ENCODE assay signal across 8 cellular contexts in the genomic region with DNA sequence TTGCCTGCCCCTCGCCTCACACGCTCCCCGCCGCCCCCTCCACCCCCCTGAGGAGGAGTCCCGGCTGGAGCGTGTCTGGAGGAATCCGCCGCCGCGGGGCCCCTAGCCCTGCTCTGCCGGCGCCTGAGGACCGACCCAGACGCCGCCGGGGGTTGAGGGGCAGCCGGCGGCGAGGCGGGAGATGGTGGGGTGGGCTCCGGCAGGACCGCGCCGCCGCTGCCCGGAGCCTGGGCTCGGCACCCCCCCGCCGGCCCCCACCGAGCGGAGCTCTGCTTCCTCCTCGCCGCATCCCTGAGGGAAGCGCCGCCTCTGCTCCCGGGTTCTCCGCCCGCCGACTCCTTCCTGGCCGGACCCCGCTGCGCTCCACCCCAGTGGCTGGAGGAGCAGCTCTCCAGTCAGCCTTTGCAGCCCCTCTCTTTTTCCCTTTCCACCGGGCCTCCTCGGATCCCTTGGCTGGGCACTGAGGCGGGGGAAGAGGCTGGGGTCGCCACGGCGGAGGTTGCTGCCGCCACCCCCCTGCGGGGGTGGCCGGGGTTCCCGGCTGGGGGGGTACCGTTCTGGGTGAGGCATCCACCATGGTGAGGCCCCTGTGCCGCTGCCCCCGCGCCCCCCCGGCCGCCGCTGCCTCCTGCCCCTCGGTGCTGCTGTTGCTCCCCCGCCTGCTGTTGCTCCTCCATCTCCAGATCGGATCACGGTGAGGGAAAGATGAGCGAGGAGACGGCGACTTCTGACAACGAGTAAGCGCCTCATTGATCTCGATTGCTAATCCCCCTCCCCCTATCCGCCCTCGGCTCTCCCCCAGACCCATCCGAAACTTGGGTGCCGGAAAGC. TPM values are rescaled to one million over a fixed set of nuclear protein-coding genes. Genes with fewer than 3 reads are reported as not detected.
DNase-seq lines count a peak whose midpoint lies in the region; ATAC-seq and TF ChIP-seq lines count a peak whose summit lies in the region.

A gene (plus strand): TSS at position 356 of the 831 bp plus-strand sequence. CDS start 350 bp downstream, at position 706.

- no peaks in the 10 kb centered on the region for H3K27me3 ChIP-seq in Peyer's patch

- TF ChIP-seq POLR2A in Peyer's patch (IDR thresholded peaks at IDR 0.05): no peak

- peak; percentile 30 for DNase-seq in activated CD4-positive, alpha-beta T cell treated with anti-CD3 and anti-CD28 coated beads for 48 hours
- no peak for DNase-seq in activated CD4-positive, alpha-beta T cell treated with anti-CD3 and anti-CD28 coated beads for 1 hour
- DNase-seq in Peyer's patch: peak; percentile 37 to 80 (median 79)
- DNase-seq in amniotic epithelial cell (ENCODE audit: low read depth): peak; percentile 44
- peak; percentile 86 for DNase-seq in left ventricle myocardium superior
- peak; percentile 52 for DNase-seq in pons (ENCODE audit: low spot score)
- DNase-seq in epidermal melanocyte (ENCODE audit: insufficient read length, low spot score): no peak

- ATAC-seq in HG02970 (IDR thresholded peaks at IDR 0.05; ENCODE audit: low FRiP score, unreplicated experiment): peak; percentile 19
- ATAC-seq in left ventricle myocardium superior: peak; percentile 77

- H3K36me3 ChIP-seq in Peyer's patch: no peaks in the 10 kb centered on the region

- H3K4me1 ChIP-seq in Peyer's patch: peaks cover 0 to 21% (median 0%) of the 10 kb centered on the region in 4 donors

- H3K4me3 ChIP-seq in Peyer's patch: peak within 1 kb of the TSS; percentile 65 to 94 (median 90)

- H3K9me3 ChIP-seq in Peyer's patch: no peaks in the 10 kb centered on the region

- intact Hi-C loops in left ventricle myocardium superior (cut with micrococcal nuclease): loop anchor here (10.0 kb wide), 1 partner anchor 178 kb away; no protein-coding TSS in a partner anchor

- peak within 1 kb of the TSS; percentile 84 to 100 (median 95) for H3K27ac ChIP-seq in Peyer's patch

- no peak for TF ChIP-seq CTCF in Peyer's patch (IDR thresholded peaks at IDR 0.05)

RNA-seq across cellular contexts. Expression of the gene that starts here (rescaled TPM):
- total RNA-seq in Peyer's patch (10 to 100 TPM in 3 of 4 donors, 1 to 10 TPM in 1; 8.9 to 40.4 (median 20.2) TPM), left ventricle myocardium superior (7.3 TPM)

Comparison
In these comparisons a context has a peak if more than half of its experiments do, and no peak if none do; other contexts are left out.
1. DNase-seq: peak in activated CD4-positive, alpha-beta T cell treated with anti-CD3 and anti-CD28 coated beads for 48 hours (single experiment), Peyer's patch (3 of 3), amniotic epithelial cell (single experiment), left ventricle myocardium superior (single experiment) and pons (single experiment); none in activated CD4-positive, alpha-beta T cell treated with anti-CD3 and anti-CD28 coated beads for 1 hour (single experiment) and epidermal melanocyte (single experiment).